1 cellular context compared by ENCODE assay signal in the genomic region with DNA sequence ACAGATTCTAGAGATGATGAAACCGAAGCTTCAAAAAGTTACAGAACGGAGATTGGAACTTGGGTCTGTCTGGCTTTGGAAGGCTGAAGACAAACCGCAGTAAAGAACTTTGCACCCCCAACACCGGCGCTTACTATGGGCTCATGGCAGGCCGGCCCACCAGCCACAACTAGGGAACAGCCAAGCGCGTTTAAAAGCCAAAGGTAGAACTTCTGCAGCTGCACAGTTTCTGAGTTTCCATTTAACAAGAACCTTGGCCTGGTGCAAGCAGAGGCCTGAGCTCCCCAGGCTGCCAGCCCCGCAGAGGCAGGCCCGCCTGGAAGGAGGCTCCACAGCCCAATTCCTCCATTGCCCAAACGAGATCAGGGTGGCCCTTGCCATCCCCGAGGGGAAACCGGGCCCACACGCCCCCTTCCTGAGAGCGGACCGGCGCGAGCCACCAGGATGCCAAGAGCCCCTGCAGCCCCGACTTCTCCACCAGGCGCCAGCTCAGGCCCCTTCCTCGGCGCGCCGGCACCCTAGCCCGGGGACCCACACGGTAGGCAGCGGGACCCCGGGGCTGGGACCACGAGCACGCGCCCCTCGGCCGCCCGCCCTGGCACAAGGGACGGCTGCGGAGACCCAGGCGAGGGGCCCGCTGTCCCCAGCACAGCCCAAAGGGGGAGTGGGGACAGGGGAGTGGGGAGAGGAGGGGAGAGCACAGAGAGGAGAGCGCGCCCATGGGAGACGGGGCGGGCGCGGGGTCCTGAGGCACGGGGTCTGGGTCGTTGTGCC.
TF ChIP-seq lines count a peak whose summit lies in the region.

No MANE protein-coding gene starts in this region.

TF ChIP-seq in GM12878, 131 proteins besides CTCF, POLR2A, EP300 and RAD21:
- TF ChIP-seq, protein P1, sequence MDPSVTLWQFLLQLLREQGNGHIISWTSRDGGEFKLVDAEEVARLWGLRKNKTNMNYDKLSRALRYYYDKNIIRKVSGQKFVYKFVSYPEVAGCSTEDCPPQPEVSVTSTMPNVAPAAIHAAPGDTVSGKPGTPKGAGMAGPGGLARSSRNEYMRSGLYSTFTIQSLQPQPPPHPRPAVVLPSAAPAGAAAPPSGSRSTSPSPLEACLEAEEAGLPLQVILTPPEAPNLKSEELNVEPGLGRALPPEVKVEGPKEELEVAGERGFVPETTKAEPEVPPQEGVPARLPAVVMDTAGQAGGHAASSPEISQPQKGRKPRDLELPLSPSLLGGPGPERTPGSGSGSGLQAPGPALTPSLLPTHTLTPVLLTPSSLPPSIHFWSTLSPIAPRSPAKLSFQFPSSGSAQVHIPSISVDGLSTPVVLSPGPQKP (IDR thresholded peaks at IDR 0.05; ENCODE audit: low read depth, low read length), result no peak
- TF ChIP-seq TAF1 (IDR thresholded peaks at IDR 0.05; ENCODE audit: borderline replicate concordance, low read depth, low read length) (0 out of 2 replicates have a peak, but pooled peaks have one; percentile 16), NBN (IDR thresholded peaks at IDR 0.05) (0 out of 2 replicates have a peak, but pooled peaks have one; percentile 19), NKRF (conservative IDR thresholded peaks at IDR 0.05) (0 out of 2 replicates have a peak, but pooled peaks have one; percentile 27)
